Comparison of ENCODE assay signal across 1 cellular context in the genomic region with DNA sequence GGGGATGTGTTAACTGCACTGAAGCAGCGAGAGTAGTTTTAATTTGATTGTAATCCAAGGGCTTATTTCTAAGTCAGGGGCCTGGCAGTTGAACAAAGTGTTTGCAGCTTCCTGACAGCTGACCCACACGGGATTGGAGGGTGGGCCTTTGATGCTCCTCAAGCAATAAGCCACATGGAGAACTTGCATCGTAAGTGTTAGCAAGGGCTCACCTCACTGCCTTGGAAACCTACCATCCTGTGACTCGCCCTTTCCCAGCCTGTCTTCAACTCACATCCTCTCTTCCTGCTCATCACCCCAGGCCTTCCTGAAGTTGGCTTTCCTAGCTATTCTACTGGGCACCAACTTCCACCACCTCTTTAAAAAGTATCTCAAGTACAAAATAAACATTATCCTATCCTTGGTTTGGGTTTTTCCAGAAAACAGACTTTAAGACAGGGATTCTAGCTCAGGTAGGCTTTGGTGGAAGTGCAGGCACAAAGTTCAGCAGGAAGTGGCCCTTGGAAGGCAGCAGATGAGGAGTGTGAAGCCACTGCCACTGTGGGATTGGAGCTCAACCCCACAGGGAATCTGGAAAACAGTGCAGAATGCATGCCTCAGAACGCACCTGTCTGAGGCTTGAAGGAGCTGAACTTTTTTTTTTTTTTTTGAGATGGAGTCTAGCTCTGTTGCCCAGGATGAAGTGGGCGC.
TF ChIP-seq lines count a peak whose summit lies in the region.

No MANE protein-coding gene starts in this region.

TF ChIP-seq in IMR-90, 13 proteins besides CTCF, POLR2A, EP300 and RAD21:
- TF ChIP-seq NFE2L2 (IDR thresholded peaks at IDR 0.05; ENCODE audit: low read depth, low read length) (no peak), SMC3 (IDR thresholded peaks at IDR 0.05; ENCODE audit: low read depth, low read length) (no peak), MAFK (IDR thresholded peaks at IDR 0.05; ENCODE audit: low read depth, low read length) (no peak), CEBPB (IDR thresholded peaks at IDR 0.05; ENCODE audit: low read depth, low read length) (no peak)
- TF ChIP-seq, protein P1, sequence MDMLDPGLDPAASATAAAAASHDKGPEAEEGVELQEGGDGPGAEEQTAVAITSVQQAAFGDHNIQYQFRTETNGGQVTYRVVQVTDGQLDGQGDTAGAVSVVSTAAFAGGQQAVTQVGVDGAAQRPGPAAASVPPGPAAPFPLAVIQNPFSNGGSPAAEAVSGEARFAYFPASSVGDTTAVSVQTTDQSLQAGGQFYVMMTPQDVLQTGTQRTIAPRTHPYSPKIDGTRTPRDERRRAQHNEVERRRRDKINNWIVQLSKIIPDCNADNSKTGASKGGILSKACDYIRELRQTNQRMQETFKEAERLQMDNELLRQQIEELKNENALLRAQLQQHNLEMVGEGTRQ (IDR thresholded peaks at IDR 0.05; ENCODE audit: low read depth, low read length) = no peak
